Comparison of ENCODE assay signal across 23 cellular contexts in genomic region chr18:62518460-62519375, GRCh38. TPM values are rescaled to one million over a fixed set of nuclear protein-coding genes. Genes with fewer than 3 reads are reported as not detected.
A peak's percentile ranks its signal among the peaks of the same experiment; 100 is the strongest.
DNase-seq lines count a peak whose midpoint lies in the region; ATAC-seq, FAIRE-seq and TF ChIP-seq lines count a peak whose summit lies in the region.
"Had no signal": no experiment of that assay in that cellular context is flagged by ENCODE, and none has a peak within 500 bp of the region (broad histone marks: within the 10 kb centered on the region; RNA-seq: fewer than 3 reads in every experiment).

No MANE protein-coding gene starts in this region.

- no peak for TF ChIP-seq POLR2A in A549 (IDR thresholded peaks at IDR 0.05; ENCODE audit: low read length)

- no peak overlapping the region for H3K4me2 ChIP-seq in A549
- H3K4me2 ChIP-seq: BLaER1, KMS-11 had no signal

- H3K4me3 ChIP-seq in A549 (no peak overlapping the region), astrocyte of the cerebellum (ENCODE audit: low read depth, low read length) (no peak overlapping the region), HAP-1 (no peak overlapping the region)
- H3K4me3 ChIP-seq: BLaER1, GM12878, MG63 had no signal

- 0 out of 6 replicates have a peak overlapping the region, but pooled peaks of 1 of the 2 experiments have one; percentile 13 for H3K27ac ChIP-seq in A549
- H3K27ac ChIP-seq: BLaER1, KMS-11 had no signal

- ATAC-seq in A549 (no peak), HG02981 (IDR thresholded peaks at IDR 0.05; ENCODE audit: unreplicated experiment) (no peak), HG03432 (IDR thresholded peaks at IDR 0.05; ENCODE audit: unreplicated experiment) (no peak), esophagus mucosa (no peak)
- ATAC-seq: CD8-positive, alpha-beta T cell; GM12878; Panc1 had no signal

- TF ChIP-seq EP300 in A549 (IDR thresholded peaks at IDR 0.05) = no peak

- TF ChIP-seq RAD21 in A549 (conservative IDR thresholded peaks at IDR 0.05 in 1 of 2, IDR thresholded peaks at IDR 0.05 in 1 of 2) = no peak

- DNase-seq in A549 (ENCODE audit: low read depth in 1 of 2, low spot score in 1 of 2) (no peak), M059J (ENCODE audit: low read depth) (peak; percentile 87), astrocyte of the cerebellum (ENCODE audit: low read depth) (peak; percentile 76), glomerular visceral epithelial cell (ENCODE audit: extremely low spot score) (peak; percentile 78), HAP-1 (ENCODE audit: low spot score in 2 of 2) (no peak)
- DNase-seq: CD8-positive, alpha-beta T cell; DMS79 treated with DMSO at 0.1 percent for 48 hours; GDM1; H7; MG63; NCI-H1092; NCI-H146; NCI-H2081; NCI-H510A treated with DMSO at 0.1 percent for 48 hours; NCI-H82; Right ventricle myocardium superior had no signal

- H3K4me1 ChIP-seq in A549 (peaks cover 11% of the 10 kb centered on the region; the same call in 1 of the 3 replicates), HAP-1 (peaks cover 5% of the 10 kb centered on the region; the same call in 1 of the 2 replicates)

- no peak for FAIRE-seq in A549 (lab: Jason Lieb, UNC)
- FAIRE-seq: GM12878 had no signal

- WGBS in A549 (ENCODE audit: missing lambda C conversion rate) = 87% methylated on average over 9 of the region's 9 CpGs

- CTCF ChIA-PET in A549 (lab: Yijun Ruan, JAX) = no interaction called here

- no peak for TF ChIP-seq CTCF in A549 (IDR thresholded peaks at IDR 0.05)
- no peak for TF ChIP-seq CTCF in astrocyte of the cerebellum (IDR thresholded peaks at IDR 0.05; ENCODE audit: low read depth, low read length, missing control alignments)

- H3K36me3 ChIP-seq in HAP-1 (replicated peaks) = no peaks in the 10 kb centered on the region
- H3K36me3 ChIP-seq: BLaER1, MG63 had no signal

- in situ Hi-C loops in astrocyte of the cerebellum (cut with HindIII; ENCODE audit: low sequenced_read_pairs) = no loop called here
- in situ Hi-C loops in HAP-1 (cut with MboI; ENCODE audit: low sequenced_read_pairs) = no loop called here

- POLR2A ChIA-PET in A549 (lab: Yijun Ruan, JAX) = no interaction called here

- H3K27me3 ChIP-seq in HAP-1 (ENCODE audit: low read depth) = no peaks in the 10 kb centered on the region
- H3K27me3 ChIP-seq: MG63 had no signal

- H3K9me3 ChIP-seq in A549 (0 out of 3 replicates have a peak, but pooled peaks cover under 1% of the 10 kb centered on the region), HAP-1 (peaks cover 3% of the 10 kb centered on the region)

TF ChIP-seq in A549, 52 proteins besides CTCF, POLR2A, EP300 and RAD21:
- TF ChIP-seq MAZ (IDR thresholded peaks at IDR 0.05; ENCODE audit: borderline replicate concordance, low read depth, low read length) (no peak), MAFK (IDR thresholded peaks at IDR 0.05; ENCODE audit: partially characterized antibody) (peak; percentile 97)

RNA-seq across cellular contexts. Expression of gene ZCCHC2, which starts 4.1 kb away (rescaled TPM):
- polyA plus RNA-seq in A549 (2011; rRNA removed) (12.5 and 15.5 TPM in 2 replicates), A549 (2017; fragmentation: RNase III; extraction: RNeasy Plus Mini Kit Qiagen cat#74134 plus additional on column Dnase treatment) (7.5 to 8.4 TPM (median 7.6 TPM) in 3 replicates)
- 7.6 and 9.2 TPM in 2 replicates for polyA plus RNA-seq in A549 (2012; cell fraction: cytosol; rRNA removed)
- 11.4 and 15.1 TPM in 2 replicates for polyA plus RNA-seq in A549 (2012; cell fraction: nucleus; rRNA removed)
- polyA minus RNA-seq in A549 (2011; rRNA and poly(A)+ RNA removed) = 27.3 and 32.6 TPM in 2 replicates
- 9.6 and 13.0 TPM in 2 replicates for total RNA-seq in M059J (2014; rRNA removed; shearing (Covaris generic))
- 7.3 TPM for total RNA-seq in esophagus mucosa

Comparison
In these comparisons a context has a peak if more than half of its experiments do, and no peak if none do; other contexts are left out.
1. DNase-seq: peak in M059J (single experiment), astrocyte of the cerebellum (single experiment) and glomerular visceral epithelial cell (single experiment); none in A549 (0 of 2) and HAP-1 (0 of 2).